In genomic region chr20:18974660-18975059, GRCh38 we compare ENCODE assay signal across 30 cellular contexts.
"Had no signal": no experiment of that assay in that cellular context is flagged by ENCODE, and none has a peak within 500 bp of the region (broad histone marks: within the 10 kb centered on the region; RNA-seq: fewer than 3 reads in every experiment).

No MANE protein-coding gene starts in this region.

- H3K9me3 ChIP-seq: neutrophil, ovary, psoas muscle, right lobe of liver, sigmoid colon, thoracic aorta, thyroid gland, tibial nerve, upper lobe of left lung had no signal

- H3K36me3 Mint-ChIP-seq: naive B cell; naive thymus-derived CD8-positive, alpha-beta T cell; natural killer cell treated with Interleukin-12 subunit alpha and Interleukin-12 subunit beta and Interleukin-15 and Interleukin-18, amount 100 ng/mL, for 72 hours; stimulated activated effector memory CD8-positive, alpha-beta T cell treated with anti-CD3 and anti-CD28 coated beads, Interleukin-12 subunit alpha, Interleukin-12 subunit beta, amount 100 ng/mL, for 72 hours; stimulated activated naive B cell treated with anti-CD40 and anti-IgM and Interleukin-4, amounts not matched to agents 10 μg/mL and 1 μg/mL and 100 μg/mL, for 72 hours had no signal

- H3K27ac Mint-ChIP-seq: naive B cell; naive thymus-derived CD8-positive, alpha-beta T cell; natural killer cell treated with Interleukin-12 subunit alpha and Interleukin-12 subunit beta and Interleukin-15 and Interleukin-18, amount 100 ng/mL, for 72 hours; nephron progenitor cell; progenitor cell of endocrine pancreas; stimulated activated effector memory CD8-positive, alpha-beta T cell treated with anti-CD3 and anti-CD28 coated beads, Interleukin-12 subunit alpha, Interleukin-12 subunit beta, amount 100 ng/mL, for 72 hours; stimulated activated naive B cell treated with anti-CD40 and anti-IgM and Interleukin-4, amounts not matched to agents 10 μg/mL and 1 μg/mL and 100 μg/mL, for 72 hours; stimulated activated naive CD8-positive, alpha-beta T cell treated with anti-CD3 and anti-CD28 coated beads, Interleukin-15, amount 100 ng/mL, for 72 hours had no signal

- DNase-seq: naive B cell; naive thymus-derived CD8-positive, alpha-beta T cell; nephron progenitor cell; nucleus accumbens; ovary; posterior cingulate gyrus; psoas muscle; right cardiac atrium; right lobe of liver; sigmoid colon; small intestine; stimulated activated CD4-positive, alpha-beta T cell treated with anti-CD3 and anti-CD28 coated beads, Interleukin-15, amount 100 ng/mL, for 24 hours; stimulated activated CD4-positive, alpha-beta T cell treated with anti-CD3 and anti-CD28 coated beads, Interleukin-2, amount 100 ng/mL, for 24 hours; stimulated activated CD4-positive, alpha-beta T cell treated with anti-CD3 and anti-CD28 coated beads, Interleukin-2, amount 100 ng/mL, for 48 hours; stimulated activated CD4-positive, alpha-beta T cell treated with anti-CD3 and anti-CD28 coated beads, Interleukin-4, amount 100 ng/mL, for 24 hours; stimulated activated naive B cell treated with anti-CD40 and anti-IgM and Interleukin-4, amounts not matched to agents 10 μg/mL and 1 μg/mL and 100 μg/mL, for 72 hours; stimulated activated naive CD4-positive, alpha-beta T cell treated with Interleukin-2 at 50 U/mL for 16 hours; stimulated activated naive CD8-positive, alpha-beta T cell treated with anti-CD3 and anti-CD28 coated beads, Interleukin-15, amount 100 ng/mL, for 72 hours; thyroid gland; trophoblast cell; upper lobe of left lung had no signal

- H3K27me3 ChIP-seq: neutrophil, ovary, right lobe of liver, sigmoid colon, thyroid gland, tibial nerve, upper lobe of left lung had no signal

- H3K27ac ChIP-seq: neutrophil, ovary, parathyroid adenoma, psoas muscle, right lobe of liver, thoracic aorta, thyroid gland, tibial nerve, upper lobe of left lung had no signal

- H3K36me3 ChIP-seq: neutrophil, ovary, right lobe of liver, sigmoid colon, thoracic aorta, thyroid gland, tibial nerve, upper lobe of left lung had no signal

- H3K4me1 Mint-ChIP-seq: naive B cell; naive thymus-derived CD8-positive, alpha-beta T cell; neural crest cell; stimulated activated effector memory CD8-positive, alpha-beta T cell treated with anti-CD3 and anti-CD28 coated beads, Interleukin-12 subunit alpha, Interleukin-12 subunit beta, amount 100 ng/mL, for 72 hours; stimulated activated naive CD8-positive, alpha-beta T cell treated with anti-CD3 and anti-CD28 coated beads, Interleukin-15, amount 100 ng/mL, for 72 hours had no signal

- H3K27me3 Mint-ChIP-seq: stimulated activated naive CD8-positive, alpha-beta T cell treated with anti-CD3 and anti-CD28 coated beads, Interleukin-15, amount 100 ng/mL, for 72 hours had no signal

- H3K4me3 Mint-ChIP-seq: naive B cell; naive thymus-derived CD8-positive, alpha-beta T cell; natural killer cell treated with Interleukin-12 subunit alpha and Interleukin-12 subunit beta and Interleukin-15 and Interleukin-18, amount 100 ng/mL, for 72 hours; nephron progenitor cell; neural crest cell; stimulated activated effector memory CD8-positive, alpha-beta T cell treated with anti-CD3 and anti-CD28 coated beads, Interleukin-12 subunit alpha, Interleukin-12 subunit beta, amount 100 ng/mL, for 72 hours; stimulated activated naive B cell treated with anti-CD40 and anti-IgM and Interleukin-4, amounts not matched to agents 10 μg/mL and 1 μg/mL and 100 μg/mL, for 72 hours; stimulated activated naive CD8-positive, alpha-beta T cell treated with anti-CD3 and anti-CD28 coated beads, Interleukin-15, amount 100 ng/mL, for 72 hours had no signal

- ATAC-seq: naive thymus-derived CD8-positive, alpha-beta T cell; natural killer cell treated with Interleukin-12 subunit alpha and Interleukin-12 subunit beta and Interleukin-15 and Interleukin-18, amount 100 ng/mL, for 72 hours; psoas muscle; right cardiac atrium; right lobe of liver; stimulated activated effector memory CD8-positive, alpha-beta T cell treated with anti-CD3 and anti-CD28 coated beads, Interleukin-12 subunit alpha, Interleukin-12 subunit beta, amount 100 ng/mL, for 72 hours; stimulated activated naive B cell treated with anti-CD40 and anti-IgM and Interleukin-4, amounts not matched to agents 10 μg/mL and 1 μg/mL and 100 μg/mL, for 72 hours; stimulated activated naive CD8-positive, alpha-beta T cell treated with anti-CD3 and anti-CD28 coated beads, Interleukin-15, amount 100 ng/mL, for 72 hours had no signal

- H3K4me1 ChIP-seq: psoas muscle, right lobe of liver, upper lobe of left lung had no signal

- H3K9me3 Mint-ChIP-seq: natural killer cell treated with Interleukin-12 subunit alpha and Interleukin-12 subunit beta and Interleukin-15 and Interleukin-18, amount 100 ng/mL, for 72 hours; nephron progenitor cell; neural crest cell; stimulated activated effector memory CD8-positive, alpha-beta T cell treated with anti-CD3 and anti-CD28 coated beads, Interleukin-12 subunit alpha, Interleukin-12 subunit beta, amount 100 ng/mL, for 72 hours; stimulated activated naive B cell treated with anti-CD40 and anti-IgM and Interleukin-4, amounts not matched to agents 10 μg/mL and 1 μg/mL and 100 μg/mL, for 72 hours; stimulated activated naive CD8-positive, alpha-beta T cell treated with anti-CD3 and anti-CD28 coated beads, Interleukin-15, amount 100 ng/mL, for 72 hours had no signal

- H3K4me3 ChIP-seq: ovary, psoas muscle, right lobe of liver, sigmoid colon, thoracic aorta, thyroid gland, tibial nerve, upper lobe of left lung had no signal

- FAIRE-seq: small intestine, urothelium cell line had no signal
